Comparison of ENCODE assay signal across 14 cellular contexts in the genomic region with DNA sequence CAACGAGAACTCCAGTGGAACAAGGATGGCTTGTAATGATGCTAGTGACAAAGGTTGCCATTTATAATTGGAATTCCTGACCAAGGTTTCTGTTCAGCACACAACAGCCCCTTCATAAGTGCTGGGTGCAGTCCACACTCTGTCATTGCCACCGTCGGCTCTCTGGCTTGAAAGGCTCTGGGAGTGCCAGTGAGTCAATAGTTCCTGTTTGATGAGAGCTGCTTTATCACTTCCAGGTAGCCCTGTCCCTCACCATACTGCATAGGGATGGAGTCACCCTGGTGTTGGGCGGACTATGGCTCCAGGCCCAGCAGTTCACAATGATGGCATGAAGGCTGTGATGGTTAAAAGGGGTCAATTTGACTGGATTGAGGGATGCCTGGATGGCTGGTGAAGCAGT. TPM values are rescaled to one million over a fixed set of nuclear protein-coding genes. Genes with fewer than 3 reads are reported as not detected.
DNase-seq lines count a peak whose midpoint lies in the region; ATAC-seq, FAIRE-seq and TF ChIP-seq lines count a peak whose summit lies in the region.
"Had no signal": no experiment of that assay in that cellular context is flagged by ENCODE, and none has a peak within 500 bp of the region (broad histone marks: within the 10 kb centered on the region; RNA-seq: fewer than 3 reads in every experiment).

No MANE protein-coding gene starts in this region.

- H3K36me3 ChIP-seq in naive thymus-derived CD4-positive, alpha-beta T cell (ENCODE audit: control insufficient read depth in 2 of 3, insufficient read depth in 3 of 3, low read length in 3 of 3) = no peaks in the 10 kb centered on the region
- H3K36me3 ChIP-seq: esophagus muscularis mucosa had no signal

- H3K9me3 ChIP-seq in naive thymus-derived CD4-positive, alpha-beta T cell (ENCODE audit: control insufficient read depth in 2 of 3, low read length in 3 of 3) = no peaks in the 10 kb centered on the region

- peak overlapping the region; percentile 39 for H3K27ac Mint-ChIP-seq in activated naive CD4-positive, alpha-beta T cell treated with anti-CD3 and anti-CD28 coated beads, Interleukin-2, amount 10 ng/mL, durations not matched to agents 7 days and 5 days
- peak overlapping the region; percentile 43 to 100 (median 80) for H3K27ac Mint-ChIP-seq in naive thymus-derived CD4-positive, alpha-beta T cell

- H3K4me1 Mint-ChIP-seq in activated naive CD4-positive, alpha-beta T cell treated with anti-CD3 and anti-CD28 coated beads, Interleukin-2, amount 10 ng/mL, durations not matched to agents 7 days and 5 days = peaks cover 98% of the 10 kb centered on the region
- H3K4me1 Mint-ChIP-seq in naive thymus-derived CD4-positive, alpha-beta T cell = peaks cover 88 to 100% (median 98%) of the 10 kb centered on the region in 7 donors

- no peaks in the 10 kb centered on the region for H3K27me3 Mint-ChIP-seq in activated naive CD4-positive, alpha-beta T cell treated with anti-CD3 and anti-CD28 coated beads, Interleukin-2, amount 10 ng/mL, durations not matched to agents 7 days and 5 days
- H3K27me3 Mint-ChIP-seq in naive thymus-derived CD4-positive, alpha-beta T cell = no peaks in the 10 kb centered on the region

- H3K9me3 Mint-ChIP-seq in activated naive CD4-positive, alpha-beta T cell treated with anti-CD3 and anti-CD28 coated beads, Interleukin-2, amount 10 ng/mL, durations not matched to agents 7 days and 5 days = peaks cover 8% of the 10 kb centered on the region
- peaks cover 0 to 14% (median 4%) of the 10 kb centered on the region in 11 donors for H3K9me3 Mint-ChIP-seq in naive thymus-derived CD4-positive, alpha-beta T cell

- CTCF ChIA-PET in activated naive CD4-positive, alpha-beta T cell treated with anti-CD3 and anti-CD28 coated beads, Interleukin-2, amount 10 ng/mL, durations not matched to agents 7 days and 5 days (lab: Charles Lee) = interaction anchor here (0.9 to 2.4 kb wide), 4 partner anchors 12 to 51 kb away, joined by 4 to 11 read pairs (median 5); no protein-coding TSS in a partner anchor
- CTCF ChIA-PET in naive thymus-derived CD4-positive, alpha-beta T cell (lab: Charles Lee) = interaction anchor here (0.7 to 1.5 kb wide), 3 partner anchors 10 to 104 kb away, joined by 3 read pairs; no protein-coding TSS in a partner anchor

- H3K36me3 Mint-ChIP-seq in activated naive CD4-positive, alpha-beta T cell treated with anti-CD3 and anti-CD28 coated beads, Interleukin-2, amount 10 ng/mL, durations not matched to agents 7 days and 5 days = peaks cover 8% of the 10 kb centered on the region
- peaks cover 0 to 17% (median 0%) of the 10 kb centered on the region in 5 donors for H3K36me3 Mint-ChIP-seq in naive thymus-derived CD4-positive, alpha-beta T cell

- H3K27me3 ChIP-seq in naive thymus-derived CD4-positive, alpha-beta T cell (ENCODE audit: control insufficient read depth in 2 of 2, insufficient read depth in 2 of 2, low read length in 2 of 2) = no peaks in the 10 kb centered on the region

- DNase-seq in activated naive CD4-positive, alpha-beta T cell treated with Interleukin-2 at 50 U/mL for 16 hours = peak; percentile 24
- DNase-seq in activated naive CD4-positive, alpha-beta T cell (lab: John Stamatoyannopoulos, UW) = no peak
- DNase-seq in activated naive CD4-positive, alpha-beta T cell treated with anti-CD3 and anti-CD28 coated beads, Interleukin-2, amount 10 ng/mL, durations not matched to agents 7 days and 5 days = peak; percentile 36
- DNase-seq in naive thymus-derived CD4-positive, alpha-beta T cell = peak in 1 of 9 donors; percentile 40
- DNase-seq in GM12892 (ENCODE audit: insufficient read length) = no peak
- DNase-seq in COR-L47 (lab: John Stamatoyannopoulos, UW) = no peak
- DNase-seq in DMS79 (lab: John Stamatoyannopoulos, UW) = no peak
- DNase-seq in glomerular visceral epithelial cell (ENCODE audit: extremely low spot score) = no peak
- DNase-seq: DMS53, MV-4-11, right cardiac atrium had no signal

- FAIRE-seq in GM12892 (lab: Jason Lieb, UNC) = no peak
- FAIRE-seq: H1, urothelium cell line had no signal

- no peak overlapping the region for H3K4me3 Mint-ChIP-seq in activated naive CD4-positive, alpha-beta T cell treated with anti-CD3 and anti-CD28 coated beads, Interleukin-2, amount 10 ng/mL, durations not matched to agents 7 days and 5 days
- peak overlapping the region in 8 of 10 donors; percentile 3 to 68 (median 40) for H3K4me3 Mint-ChIP-seq in naive thymus-derived CD4-positive, alpha-beta T cell

- H3K4me3 ChIP-seq in naive thymus-derived CD4-positive, alpha-beta T cell (ENCODE audit: low read length) = no peak overlapping the region
- H3K4me3 ChIP-seq: esophagus muscularis mucosa had no signal

- intact Hi-C loops in naive thymus-derived CD4-positive, alpha-beta T cell (cut with micrococcal nuclease) = loop anchor here in 1 of 2 donors (2.0 kb wide), 1 partner anchor 16 kb away; no protein-coding TSS in a partner anchor

- peaks cover 87 to 96% of the 10 kb centered on the region in 2 donors for H3K4me1 ChIP-seq in naive thymus-derived CD4-positive, alpha-beta T cell (ENCODE audit: control insufficient read depth in 2 of 2, insufficient read depth in 2 of 2, low read length in 2 of 2)
- H3K4me1 ChIP-seq: esophagus muscularis mucosa had no signal

- no peak overlapping the region for H3K27ac ChIP-seq in naive thymus-derived CD4-positive, alpha-beta T cell (ENCODE audit: low read depth, low read length)
- H3K27ac ChIP-seq: esophagus muscularis mucosa had no signal

- POLR2A ChIA-PET in naive thymus-derived CD4-positive, alpha-beta T cell (lab: Charles Lee) = interaction anchor here (0.8 to 13.1 kb wide), 3 partner anchors 7 to 48 kb away, joined by 3 to 139 read pairs (median 51); no protein-coding TSS in a partner anchor

- peak; percentile 26 for ATAC-seq in naive thymus-derived CD4-positive, alpha-beta T cell
- ATAC-seq: right cardiac atrium had no signal

- no peak for TF ChIP-seq POLR2A in GM12892 (IDR thresholded peaks at IDR 0.05; ENCODE audit: low read depth, low read length)

RNA-seq across cellular contexts. Expression of gene SEMA4D, which starts 34.6 kb away (rescaled TPM):
- total RNA-seq in naive thymus-derived CD4-positive, alpha-beta T cell = 100 to 1,000 TPM; 389 to 465 (median 460) TPM
- polyA plus RNA-seq in naive thymus-derived CD4-positive, alpha-beta T cell = 100 to 1,000 TPM; 114 to 268 TPM
- 54.7 TPM for polyA plus RNA-seq in GM12892 (2012; ENCODE audit: missing spikeins)

Comparison
In these comparisons a context has a peak if more than half of its experiments do, and no peak if none do; other contexts are left out.
1. DNase-seq: peak in activated naive CD4-positive, alpha-beta T cell treated with Interleukin-2 at 50 U/mL for 16 hours (single experiment) and activated naive CD4-positive, alpha-beta T cell treated with anti-CD3 and anti-CD28 coated beads, Interleukin-2, amount 10 ng/mL, durations not matched to agents 7 days and 5 days (single experiment); none in activated naive CD4-positive, alpha-beta T cell (0 of 4), GM12892 (single experiment), COR-L47 (single experiment), DMS79 (single experiment) and glomerular visceral epithelial cell (single experiment).